23 cellular contexts compared by ENCODE assay signal in the genomic region with DNA sequence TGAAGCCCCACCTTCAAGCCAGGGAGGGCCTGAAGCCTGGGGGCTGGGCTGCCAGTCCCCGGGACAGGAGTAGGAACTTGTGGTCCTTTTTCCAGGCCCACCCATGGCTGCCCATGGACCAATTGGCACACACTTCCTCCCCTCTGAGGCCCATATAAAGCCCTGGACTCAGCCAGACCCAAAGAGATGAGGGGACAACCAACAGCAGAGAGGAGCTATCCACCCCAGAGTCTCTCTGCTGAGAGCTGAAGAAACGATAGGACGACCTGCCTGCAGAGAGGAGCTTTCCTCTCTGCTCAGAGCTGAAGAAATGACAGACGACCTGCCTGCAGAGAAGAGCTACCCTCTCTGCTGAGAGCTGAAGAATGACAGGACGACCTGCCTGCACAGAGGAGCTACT.
"Had no signal": no experiment of that assay in that cellular context is flagged by ENCODE, and none has a peak within 500 bp of the region (broad histone marks: within the 10 kb centered on the region; RNA-seq: fewer than 3 reads in every experiment).

No MANE protein-coding gene starts in this region.

- H3K4me3 ChIP-seq: heart right ventricle, lower lobe of right lung, upper lobe of left lung had no signal

- DNase-seq: activated CD4-positive, alpha-beta T cell treated with anti-CD3 and anti-CD28 coated beads for 1 hour; activated CD8-positive, alpha-beta memory T cell treated with anti-CD3 and anti-CD28 coated beads for 24 hours; activated effector memory CD4-positive, alpha-beta T cell treated with Interleukin-2 at 50 U/mL for 16 hours; activated naive CD4-positive, alpha-beta T cell treated with anti-CD3 and anti-CD28 coated beads, Interleukin-2, amount 10 ng/mL, durations not matched to agents 7 days and 5 days; activated T-cell treated with anti-CD3 and anti-CD28 coated beads, Interleukin-2, amount 50 U/mL, for 48 hours; amygdala; cortex of kidney; erythroblast; foreskin fibroblast; heart right ventricle; islet precursor cell; left colon; lower lobe of right lung; naive thymus-derived CD8-positive, alpha-beta T cell; retina; stimulated activated CD4-positive, alpha-beta T cell treated with anti-CD3 and anti-CD28 coated beads, Interleukin-4, amount 100 ng/mL, for 1 hour; stimulated activated naive CD8-positive, alpha-beta T cell treated with anti-CD3 and anti-CD28 coated beads, Interleukin-15, Interleukin-2, amounts not matched to agents 100 U/mL and 50 U/mL, for 24 hours; T-cell; upper lobe of left lung; WERI-Rb-1 had no signal

- ATAC-seq: left colon; naive thymus-derived CD8-positive, alpha-beta T cell; stimulated activated naive CD8-positive, alpha-beta T cell treated with anti-CD3 and anti-CD28 coated beads, Interleukin-15, Interleukin-2, amounts not matched to agents 100 U/mL and 50 U/mL, for 24 hours had no signal

- H3K9me3 Mint-ChIP-seq: activated naive CD4-positive, alpha-beta T cell treated with anti-CD3 and anti-CD28 coated beads, Interleukin-2, amount 10 ng/mL, durations not matched to agents 7 days and 5 days; naive thymus-derived CD8-positive, alpha-beta T cell; T-cell; T-helper 2 cell treated with Interferon-gamma antibody and Interleukin-4, amounts not matched to agents 5 μg/mL and 100 μg/mL, for 36 hours had no signal

- H3K27me3 ChIP-seq: heart right ventricle, spleen, upper lobe of left lung had no signal

- H3K27ac ChIP-seq: heart right ventricle, lower lobe of right lung, upper lobe of left lung, WERI-Rb-1 had no signal

- H3K27ac Mint-ChIP-seq: activated naive CD4-positive, alpha-beta T cell treated with anti-CD3 and anti-CD28 coated beads, Interleukin-2, amount 10 ng/mL, durations not matched to agents 7 days and 5 days; naive thymus-derived CD8-positive, alpha-beta T cell; progenitor cell of endocrine pancreas; T-cell; T-helper 2 cell treated with Interferon-gamma antibody and Interleukin-4, amounts not matched to agents 5 μg/mL and 100 μg/mL, for 36 hours had no signal

- H3K36me3 ChIP-seq: heart right ventricle, lower lobe of right lung, spleen, upper lobe of left lung, WERI-Rb-1 had no signal

- H3K4me3 Mint-ChIP-seq: activated naive CD4-positive, alpha-beta T cell treated with anti-CD3 and anti-CD28 coated beads, Interleukin-2, amount 10 ng/mL, durations not matched to agents 7 days and 5 days; naive thymus-derived CD8-positive, alpha-beta T cell; T-cell; T-helper 2 cell treated with Interferon-gamma antibody and Interleukin-4, amounts not matched to agents 5 μg/mL and 100 μg/mL, for 36 hours had no signal

- H3K27me3 Mint-ChIP-seq: activated naive CD4-positive, alpha-beta T cell treated with anti-CD3 and anti-CD28 coated beads, Interleukin-2, amount 10 ng/mL, durations not matched to agents 7 days and 5 days; naive thymus-derived CD8-positive, alpha-beta T cell; progenitor cell of endocrine pancreas; T-cell had no signal

- H3K4me1 ChIP-seq: lower lobe of right lung had no signal

- H3K9me3 ChIP-seq: heart right ventricle, lower lobe of right lung, spleen, upper lobe of left lung had no signal

- H3K36me3 Mint-ChIP-seq: naive thymus-derived CD8-positive, alpha-beta T cell; T-cell had no signal
